17 cellular contexts compared by ENCODE assay signal in genomic region chr20:25499855-25500434, GRCh38.
DNase-seq lines count a peak whose midpoint lies in the region; TF ChIP-seq lines count a peak whose summit lies in the region.
"Had no signal": no experiment of that assay in that cellular context is flagged by ENCODE, and none has a peak within 500 bp of the region (broad histone marks: within the 10 kb centered on the region; RNA-seq: fewer than 3 reads in every experiment).

No MANE protein-coding gene starts in this region.

- TF ChIP-seq POLR2A in vagina (IDR thresholded peaks at IDR 0.05) (no peak), Peyer's patch (IDR thresholded peaks at IDR 0.05) (no peak)

- intact Hi-C loops in vagina (cut with DNase I) = no loop called here

- H3K4me1 Mint-ChIP-seq in HFFc6 (ENCODE audit: low read depth) (no peaks in the 10 kb centered on the region), progenitor cell of endocrine pancreas (ENCODE audit: low read depth) (no peaks in the 10 kb centered on the region)
- H3K4me1 Mint-ChIP-seq: GM23338 had no signal

- H3K4me1 ChIP-seq in vagina (no peaks in the 10 kb centered on the region), Peyer's patch (no peaks in the 10 kb centered on the region)

- H3K36me3 ChIP-seq in vagina (peaks cover 0 to 6% of the 10 kb centered on the region in 2 donors), Peyer's patch (no peaks in the 10 kb centered on the region)
- H3K36me3 ChIP-seq: BE2C, MG63 had no signal

- peak; percentile 45 for DNase-seq in NCI-H82 (lab: John Stamatoyannopoulos, UW)
- DNase-seq in NCI-H82 treated with DMSO at 0.1 percent for 48 hours (lab: John Stamatoyannopoulos, UW; ENCODE audit: unreplicated experiment) = no peak
- no peak for DNase-seq in HFFc6
- peak; percentile 7 for DNase-seq in OCI-M1 (lab: John Stamatoyannopoulos, UW)
- no peak for DNase-seq in progenitor cell of endocrine pancreas (ENCODE audit: low spot score, unreplicated experiment)
- DNase-seq in vagina (ENCODE audit: extremely low spot score in 2 of 2) = no peak
- DNase-seq in Peyer's patch = no peak
- no peak for DNase-seq in amniotic stem cell (lab: John Stamatoyannopoulos, UW)
- DNase-seq: 8988T; BE2C; CD4-positive, alpha-beta T cell; MG63; NCI-H1105; NCI-H187 treated with DMSO at 0.1 percent for 48 hours; NCI-H510A treated with DMSO at 0.1 percent for 48 hours had no signal

- no peak overlapping the region for H3K27ac ChIP-seq in vagina
- H3K27ac ChIP-seq in Peyer's patch = no peak overlapping the region

- H3K36me3 Mint-ChIP-seq in HFFc6 (ENCODE audit: low read depth) (no peaks in the 10 kb centered on the region), progenitor cell of endocrine pancreas (ENCODE audit: insufficient read depth) (peaks cover 19% of the 10 kb centered on the region)

- H3K9me3 ChIP-seq in vagina (no peaks in the 10 kb centered on the region), Peyer's patch (no peaks in the 10 kb centered on the region)
- H3K9me3 ChIP-seq: BE2C, MG63 had no signal

- H3K27me3 Mint-ChIP-seq in HFFc6 (ENCODE audit: insufficient read depth) (peaks cover 2% of the 10 kb centered on the region), progenitor cell of endocrine pancreas (no peaks in the 10 kb centered on the region)
- H3K27me3 Mint-ChIP-seq: CD4-positive, alpha-beta T cell had no signal

- no peak overlapping the region for H3K4me3 Mint-ChIP-seq in HFFc6
- H3K4me3 Mint-ChIP-seq in progenitor cell of endocrine pancreas (ENCODE audit: low read depth) = no peak overlapping the region
- H3K4me3 Mint-ChIP-seq: CD4-positive, alpha-beta T cell; GM23338 had no signal

- no peaks in the 10 kb centered on the region for H3K9me3 Mint-ChIP-seq in HFFc6
- H3K9me3 Mint-ChIP-seq in progenitor cell of endocrine pancreas (ENCODE audit: low read depth) = no peaks in the 10 kb centered on the region
- H3K9me3 Mint-ChIP-seq: CD4-positive, alpha-beta T cell; GM23338 had no signal

- H3K27ac Mint-ChIP-seq in HFFc6 (no peak overlapping the region), progenitor cell of endocrine pancreas (peak overlapping the region; percentile 52)
- H3K27ac Mint-ChIP-seq: CD4-positive, alpha-beta T cell; GM23338 had no signal

- TF ChIP-seq CTCF in HFFc6 (IDR thresholded peaks at IDR 0.05) (peak; percentile 22; the same call in 1 of the 2 replicates), progenitor cell of endocrine pancreas (IDR thresholded peaks at IDR 0.05; ENCODE audit: unreplicated experiment) (no peak), vagina (IDR thresholded peaks at IDR 0.05) (no peak), Peyer's patch (IDR thresholded peaks at IDR 0.05) (no peak)

- H3K4me3 ChIP-seq in vagina = no peak overlapping the region
- H3K4me3 ChIP-seq in Peyer's patch = no peak overlapping the region
- H3K4me3 ChIP-seq: GM12878, GM23338, MG63 had no signal

- H3K27me3 ChIP-seq in vagina (no peaks in the 10 kb centered on the region), Peyer's patch (no peaks in the 10 kb centered on the region)
- H3K27me3 ChIP-seq: BE2C, MG63 had no signal

Comparison
In these comparisons a context has a peak if more than half of its experiments do, and no peak if none do; other contexts are left out.
1. DNase-seq: peak in NCI-H82 (single experiment) and OCI-M1 (single experiment); none in NCI-H82 treated with DMSO at 0.1 percent for 48 hours (single experiment), HFFc6 (single experiment), progenitor cell of endocrine pancreas (single experiment), vagina (0 of 2), Peyer's patch (0 of 3) and amniotic stem cell (single experiment).